35 cellular contexts compared by ENCODE assay signal in the genomic region with DNA sequence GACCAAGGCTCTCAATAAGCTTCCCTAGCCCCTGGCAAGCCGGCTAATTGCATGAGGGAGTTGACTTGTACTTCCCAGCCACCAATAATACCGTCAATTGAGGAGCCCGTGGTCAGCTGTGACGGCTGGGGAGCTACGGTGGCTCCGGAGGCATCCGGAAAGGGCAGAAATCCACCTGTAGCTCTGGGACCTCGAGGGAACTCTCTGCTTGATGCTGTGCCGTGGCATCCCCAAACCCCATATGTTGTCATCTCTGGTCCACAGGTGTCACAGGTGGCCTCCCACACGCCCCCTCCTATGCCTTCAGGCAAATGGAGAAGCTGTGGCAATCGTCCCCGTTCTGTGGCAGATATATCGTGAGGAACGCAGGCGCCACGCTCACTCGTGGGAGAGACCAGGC. TPM values are rescaled to one million over a fixed set of nuclear protein-coding genes. Genes with fewer than 3 reads are reported as not detected.
"Had no signal": no experiment of that assay in that cellular context is flagged by ENCODE, and none has a peak within 500 bp of the region (broad histone marks: within the 10 kb centered on the region; RNA-seq: fewer than 3 reads in every experiment).

No MANE protein-coding gene starts in this region.

- ATAC-seq: activated naive CD4-positive, alpha-beta T cell treated with anti-CD3 and anti-CD28 coated beads, Interleukin-2, amount 50 U/mL, for 72 hours; activated T-cell treated with anti-CD3 and anti-CD28 coated beads, Interleukin-2, amount 50 U/mL, for 72 hours; foreskin keratinocyte; gastrocnemius medialis; heart left ventricle; T-helper 17 cell had no signal

- H3K4me1 ChIP-seq: ascending aorta, breast epithelium, esophagus muscularis mucosa, foreskin keratinocyte, gastrocnemius medialis had no signal

- H3K36me3 ChIP-seq: ascending aorta, breast epithelium, cardiac muscle cell, esophagus muscularis mucosa, gastrocnemius medialis, heart left ventricle had no signal

- H3K9me3 Mint-ChIP-seq: activated CD4-positive, alpha-beta memory T cell treated with anti-CD3 and anti-CD28 coated beads, Interleukin-2, amount 10 ng/mL, durations not matched to agents 7 days and 5 days; activated CD4-positive, alpha-beta T cell treated with anti-CD3 and anti-CD28 coated beads, Interleukin-2, amount 10 ng/mL, durations not matched to agents 7 days and 5 days; activated naive CD4-positive, alpha-beta T cell treated with anti-CD3 and anti-CD28 coated beads, Interleukin-2, amount 10 ng/mL, durations not matched to agents 7 days and 5 days; activated naive CD4-positive, alpha-beta T cell treated with anti-CD3 and anti-CD28 coated beads, Interleukin-2, amount 50 U/mL, for 72 hours; activated naive CD8-positive, alpha-beta T cell treated with anti-CD3 and anti-CD28 coated beads, Interleukin-2, amount 10 ng/mL, durations not matched to agents 7 days and 5 days; activated T-cell treated with anti-CD3 and anti-CD28 coated beads, Interleukin-2, amount 50 U/mL, for 24 hours; activated T-cell treated with anti-CD3 and anti-CD28 coated beads, Interleukin-2, amount 50 U/mL, for 72 hours; dendritic cell treated with granulocyte-macrophage colony-stimulating factor and Interleukin-4, amounts not matched to agents 40 ng/mL and 50 ng/mL, for 4 days; T-helper 2 cell treated with Interferon-gamma antibody and Interleukin-4, amounts not matched to agents 5 μg/mL and 100 μg/mL, for 36 hours had no signal

- H3K4me3 ChIP-seq: ascending aorta, breast epithelium, cardiac muscle cell, coronary artery, dorsolateral prefrontal cortex, esophagus muscularis mucosa, gastrocnemius medialis, heart left ventricle had no signal

- H3K4me3 Mint-ChIP-seq: activated CD4-positive, alpha-beta memory T cell treated with anti-CD3 and anti-CD28 coated beads, Interleukin-2, amount 10 ng/mL, durations not matched to agents 7 days and 5 days; activated CD4-positive, alpha-beta T cell treated with anti-CD3 and anti-CD28 coated beads, Interleukin-2, amount 10 ng/mL, durations not matched to agents 7 days and 5 days; activated naive CD4-positive, alpha-beta T cell treated with anti-CD3 and anti-CD28 coated beads, Interleukin-2, amount 10 ng/mL, durations not matched to agents 7 days and 5 days; activated naive CD8-positive, alpha-beta T cell treated with anti-CD3 and anti-CD28 coated beads, Interleukin-2, amount 10 ng/mL, durations not matched to agents 7 days and 5 days; activated T-cell treated with anti-CD3 and anti-CD28 coated beads, Interleukin-2, amount 50 U/mL, for 24 hours; activated T-cell treated with anti-CD3 and anti-CD28 coated beads, Interleukin-2, amount 50 U/mL, for 72 hours; dendritic cell treated with granulocyte-macrophage colony-stimulating factor and Interleukin-4, amounts not matched to agents 40 ng/mL and 50 ng/mL, for 4 days; T-helper 2 cell treated with Interferon-gamma antibody and Interleukin-4, amounts not matched to agents 5 μg/mL and 100 μg/mL, for 36 hours had no signal

- H3K27me3 ChIP-seq: ascending aorta had no signal

- H3K36me3 Mint-ChIP-seq: activated naive CD4-positive, alpha-beta T cell treated with anti-CD3 and anti-CD28 coated beads, Interleukin-2, amount 10 ng/mL, durations not matched to agents 7 days and 5 days; activated naive CD4-positive, alpha-beta T cell treated with anti-CD3 and anti-CD28 coated beads, Interleukin-2, amount 50 U/mL, for 72 hours; activated naive CD8-positive, alpha-beta T cell treated with anti-CD3 and anti-CD28 coated beads, Interleukin-2, amount 10 ng/mL, durations not matched to agents 7 days and 5 days; brain had no signal

- H3K27ac ChIP-seq: ascending aorta, breast epithelium, cardiac muscle cell, coronary artery, dorsolateral prefrontal cortex, esophagus muscularis mucosa, foreskin keratinocyte, gastrocnemius medialis, heart left ventricle had no signal

- H3K4me1 Mint-ChIP-seq: activated CD4-positive, alpha-beta memory T cell treated with anti-CD3 and anti-CD28 coated beads, Interleukin-2, amount 10 ng/mL, durations not matched to agents 7 days and 5 days; activated CD4-positive, alpha-beta T cell treated with anti-CD3 and anti-CD28 coated beads, Interleukin-2, amount 10 ng/mL, durations not matched to agents 7 days and 5 days; activated naive CD4-positive, alpha-beta T cell treated with anti-CD3 and anti-CD28 coated beads, Interleukin-2, amount 10 ng/mL, durations not matched to agents 7 days and 5 days had no signal

- H3K27ac Mint-ChIP-seq: activated CD4-positive, alpha-beta memory T cell treated with anti-CD3 and anti-CD28 coated beads, Interleukin-2, amount 10 ng/mL, durations not matched to agents 7 days and 5 days; activated CD4-positive, alpha-beta T cell treated with anti-CD3 and anti-CD28 coated beads, Interleukin-2, amount 10 ng/mL, durations not matched to agents 7 days and 5 days; activated naive CD4-positive, alpha-beta T cell treated with anti-CD3 and anti-CD28 coated beads, Interleukin-2, amount 10 ng/mL, durations not matched to agents 7 days and 5 days; activated naive CD4-positive, alpha-beta T cell treated with anti-CD3 and anti-CD28 coated beads, Interleukin-2, amount 50 U/mL, for 72 hours; activated naive CD8-positive, alpha-beta T cell treated with anti-CD3 and anti-CD28 coated beads, Interleukin-2, amount 10 ng/mL, durations not matched to agents 7 days and 5 days; activated T-cell treated with anti-CD3 and anti-CD28 coated beads, Interleukin-2, amount 50 U/mL, for 24 hours; activated T-cell treated with anti-CD3 and anti-CD28 coated beads, Interleukin-2, amount 50 U/mL, for 72 hours; dendritic cell treated with granulocyte-macrophage colony-stimulating factor and Interleukin-4, amounts not matched to agents 40 ng/mL and 50 ng/mL, for 4 days; T-helper 17 cell; T-helper 2 cell treated with Interferon-gamma antibody and Interleukin-4, amounts not matched to agents 5 μg/mL and 100 μg/mL, for 36 hours had no signal

- DNase-seq: activated CD4-positive, alpha-beta memory T cell treated with anti-CD3 and anti-CD28 coated beads, Interleukin-2, amount 10 ng/mL, durations not matched to agents 7 days and 5 days; activated CD4-positive, alpha-beta T cell treated with anti-CD3 and anti-CD28 coated beads for 1 hour; activated CD4-positive, alpha-beta T cell treated with anti-CD3 and anti-CD28 coated beads for 4 hours; activated CD4-positive, alpha-beta T cell treated with anti-CD3 and anti-CD28 coated beads, Interleukin-2, amount 10 ng/mL, durations not matched to agents 7 days and 5 days; activated CD4-positive, alpha-beta T cell treated with anti-CD3 and anti-CD28 coated beads, Interleukin-2, amount 50 U/mL, for 4 hours; activated CD4-positive, CD25-positive, alpha-beta regulatory T cell; activated CD8-positive, alpha-beta memory T cell treated with anti-CD3 and anti-CD28 coated beads, Interleukin-2, amount 50 U/mL, for 48 hours; activated gamma-delta T cell; activated naive CD4-positive, alpha-beta T cell; activated naive CD4-positive, alpha-beta T cell treated with anti-CD3 and anti-CD28 coated beads, Interleukin-2, amount 10 ng/mL, durations not matched to agents 7 days and 5 days; activated naive CD8-positive, alpha-beta T cell treated with anti-CD3 and anti-CD28 coated beads, Interleukin-2, amount 10 ng/mL, durations not matched to agents 7 days and 5 days; activated T-cell treated with anti-CD3 and anti-CD28 coated beads for 4 hours; activated T-cell treated with anti-CD3 and anti-CD28 coated beads, Interleukin-2, amount 50 U/mL, for 24 hours; activated T-cell treated with anti-CD3 and anti-CD28 coated beads, Interleukin-2, amount 50 U/mL, for 72 hours; central memory CD4-positive, alpha-beta T cell; cerebellar nuclear complex; dorsolateral prefrontal cortex; effector memory CD4-positive, alpha-beta T cell; erythroblast; foreskin keratinocyte; glutamatergic neuron; T-helper 1 cell; T-helper 17 cell; T1000 had no signal

- H3K9me3 ChIP-seq: ascending aorta, breast epithelium, esophagus muscularis mucosa, gastrocnemius medialis, heart left ventricle had no signal

RNA-seq across cellular contexts. Expression of gene KCNQ2, which starts 5.5 kb away (rescaled TPM):
- total RNA-seq: activated CD4-positive, alpha-beta memory T cell treated with anti-CD3 and anti-CD28 coated beads, Interleukin-2, amount 10 ng/mL, durations not matched to agents 7 days and 5 days; ascending aorta; breast epithelium; foreskin keratinocyte; gastrocnemius medialis; T-helper 17 cell had no signal
- polyA plus RNA-seq: foreskin keratinocyte, heart left ventricle had no signal

RNA-seq across cellular contexts. Expression of gene PTK6, which starts 59.2 kb away (rescaled TPM):
- total RNA-seq: ascending aorta, cardiac muscle cell had no signal
